In the genomic region with DNA sequence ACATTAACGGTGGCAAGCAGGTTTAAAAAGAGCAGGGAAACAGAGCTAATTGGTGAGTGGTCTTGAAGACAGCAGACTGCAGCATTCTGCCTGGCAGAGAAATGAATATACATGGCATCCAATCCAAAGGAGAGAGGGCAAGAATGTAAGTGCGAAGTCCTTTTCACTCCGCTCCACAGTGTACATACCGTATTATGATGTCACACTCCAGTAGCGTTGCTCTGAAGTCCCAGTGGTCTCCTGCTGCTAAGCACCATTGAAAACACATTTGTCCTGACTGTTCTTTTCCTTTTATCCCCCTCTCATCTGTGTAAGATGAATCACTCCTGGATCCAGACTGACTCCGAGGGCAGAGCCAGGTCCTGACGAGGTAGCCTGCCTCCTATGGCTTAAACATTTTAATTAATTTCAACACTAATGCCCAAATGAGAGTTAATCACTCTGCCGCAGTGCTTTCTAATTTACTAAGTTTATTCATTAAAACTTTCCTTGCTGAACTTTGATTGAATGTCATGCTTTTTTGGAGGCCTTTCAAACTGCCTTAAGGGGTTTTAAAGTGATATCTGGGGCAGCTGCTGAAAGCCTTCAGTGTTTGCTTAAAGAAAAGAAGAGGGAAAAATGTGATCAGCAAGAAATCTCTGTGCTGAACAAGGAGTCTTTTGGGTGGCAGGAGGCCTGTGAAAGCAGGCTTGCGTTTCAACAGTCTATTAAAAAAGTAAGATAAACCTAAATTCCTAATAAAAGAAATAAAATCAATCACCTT, we compare ENCODE assay signal across 21 cellular contexts.
A peak's percentile ranks its signal among the peaks of the same experiment; 100 is the strongest.
DNase-seq lines count a peak whose midpoint lies in the region; FAIRE-seq and TF ChIP-seq lines count a peak whose summit lies in the region.
"Had no signal": no experiment of that assay in that cellular context is flagged by ENCODE, and none has a peak within 500 bp of the region (broad histone marks: within the 10 kb centered on the region; RNA-seq: fewer than 3 reads in every experiment).

No MANE protein-coding gene starts in this region.

- no TSS peak for BruUV-seq in A673 (replicated peaks; lab: Mats Ljungman, UMichigan)

- H3K36me3 ChIP-seq in A673 (ENCODE audit: insufficient read depth, low read length, poor library complexity, severe bottlenecking): no peaks in the 10 kb centered on the region
- H3K36me3 ChIP-seq in brain microvascular endothelial cell (replicated peaks): no peaks in the 10 kb centered on the region
- H3K36me3 ChIP-seq: lower lobe of right lung, thyroid gland had no signal

- no peaks in the 10 kb centered on the region for H3K9me3 ChIP-seq in A673 (ENCODE audit: low read depth, low read length, poor library complexity, severe bottlenecking)
- H3K9me3 ChIP-seq: A549, lower lobe of right lung, thyroid gland had no signal

- H3K4me1 ChIP-seq in A673 (ENCODE audit: insufficient read depth, low read length, poor library complexity, severe bottlenecking): no peaks in the 10 kb centered on the region
- H3K4me1 ChIP-seq: A549, lower lobe of right lung had no signal

- peaks cover 12% of the 10 kb centered on the region for H3K27me3 Mint-ChIP-seq in mesothelial cell of epicardium (ENCODE audit: low read depth)
- H3K27me3 Mint-ChIP-seq: activated CD4-positive, alpha-beta memory T cell treated with anti-CD3 and anti-CD28 coated beads for 36 hours; activated T-cell treated with anti-CD3 and anti-CD28 coated beads, Interleukin-2, amount 50 U/mL, for 24 hours had no signal

- H3K4me3 Mint-ChIP-seq in mesothelial cell of epicardium: no peak overlapping the region
- H3K4me3 Mint-ChIP-seq: activated CD4-positive, alpha-beta memory T cell treated with anti-CD3 and anti-CD28 coated beads for 36 hours; activated naive CD4-positive, alpha-beta T cell treated with anti-CD3 and anti-CD28 coated beads, Interleukin-2, amount 50 U/mL, for 24 hours; activated T-cell treated with anti-CD3 and anti-CD28 coated beads, Interleukin-2, amount 50 U/mL, for 24 hours; HFFc6 had no signal

- in situ Hi-C loops in brain microvascular endothelial cell (cut with HindIII; ENCODE audit: low pct_ligation_motif_present, low sequenced_read_pairs): no loop called here

- FAIRE-seq in urothelium cell line (lab: Jason Lieb, UNC): no peak
- FAIRE-seq: A549, bronchial epithelial cell, GM12891 had no signal

- peaks cover 18% of the 10 kb centered on the region for H3K4me1 Mint-ChIP-seq in mesothelial cell of epicardium
- H3K4me1 Mint-ChIP-seq: activated naive CD4-positive, alpha-beta T cell treated with anti-CD3 and anti-CD28 coated beads, Interleukin-2, amount 50 U/mL, for 24 hours had no signal

- H3K36me3 Mint-ChIP-seq in mesothelial cell of epicardium: no peaks in the 10 kb centered on the region
- H3K36me3 Mint-ChIP-seq: activated CD4-positive, alpha-beta memory T cell treated with anti-CD3 and anti-CD28 coated beads for 36 hours; activated naive CD4-positive, alpha-beta T cell treated with anti-CD3 and anti-CD28 coated beads, Interleukin-2, amount 50 U/mL, for 24 hours had no signal

- H3K9me3 Mint-ChIP-seq in mesothelial cell of epicardium: no peaks in the 10 kb centered on the region
- H3K9me3 Mint-ChIP-seq: activated naive CD4-positive, alpha-beta T cell treated with anti-CD3 and anti-CD28 coated beads, Interleukin-2, amount 50 U/mL, for 24 hours; activated T-cell treated with anti-CD3 and anti-CD28 coated beads, Interleukin-2, amount 50 U/mL, for 24 hours had no signal

- CTCF ChIA-PET in A673 (lab: Charles Lee): no interaction called here

- H3K27ac ChIP-seq in A673 (ENCODE audit: low read depth, low read length, poor library complexity, severe bottlenecking) (no peak overlapping the region), brain microvascular endothelial cell (no peak overlapping the region)
- H3K27ac ChIP-seq: A549, lower lobe of right lung, RWPE1 had no signal

- DNase-seq in A673 (ENCODE audit: low spot score) (peak; percentile 54), NCI-H187 treated with DMSO at 0.1 percent for 48 hours (lab: John Stamatoyannopoulos, UW) (peak; percentile 88), brain microvascular endothelial cell (no peak), mesothelial cell of epicardium (ENCODE audit: low spot score in 2 of 2, unreplicated experiment in 2 of 2) (no peak), mesenteric fat pad (ENCODE audit: low spot score) (no peak), urothelium cell line (ENCODE audit: low spot score) (no peak), NCI-H1436 (lab: John Stamatoyannopoulos, UW) (no peak)
- DNase-seq in stimulated activated naive CD4-positive, alpha-beta T cell (lab: John Stamatoyannopoulos, UW): no peak
- DNase-seq: activated CD4-positive, alpha-beta memory T cell treated with anti-CD3 and anti-CD28 coated beads for 36 hours; activated T-cell treated with anti-CD3 and anti-CD28 coated beads, Interleukin-2, amount 50 U/mL, for 24 hours; HFFc6; KBM-7; lower lobe of right lung; NCI-H1048; NCI-H446; thyroid gland had no signal

- H3K4me3 ChIP-seq in A673 (ENCODE audit: low read depth, low read length, poor library complexity, severe bottlenecking) (no peak overlapping the region), brain microvascular endothelial cell (ENCODE audit: low read depth, low read length) (no peak overlapping the region)
- H3K4me3 ChIP-seq: A549, lower lobe of right lung, thyroid gland had no signal

- TF ChIP-seq CTCF in A673 (conservative IDR thresholded peaks at IDR 0.05; ENCODE audit: low read depth, low read length) (no peak), brain microvascular endothelial cell (IDR thresholded peaks at IDR 0.05; ENCODE audit: low read depth, low read length, missing control alignments) (peak; percentile 1), mesothelial cell of epicardium (IDR thresholded peaks at IDR 0.05; ENCODE audit: unreplicated experiment) (no peak)

- H3K27me3 ChIP-seq in A673 (replicated peaks; ENCODE audit: insufficient read depth, low read depth, low read length, poor library complexity) (no peaks in the 10 kb centered on the region), brain microvascular endothelial cell (replicated peaks) (no peaks in the 10 kb centered on the region)
- H3K27me3 ChIP-seq: thyroid gland had no signal

- POLR2A ChIA-PET in A673 (lab: Charles Lee; ENCODE audit: low non-redundant PET): no interaction called here

- intact Hi-C loops in A673 (cut with micrococcal nuclease; ENCODE audit: unreplicated experiment): no loop called here

- peak overlapping the region; percentile 88 for H3K27ac Mint-ChIP-seq in mesothelial cell of epicardium
- H3K27ac Mint-ChIP-seq: activated CD4-positive, alpha-beta memory T cell treated with anti-CD3 and anti-CD28 coated beads for 36 hours; activated naive CD4-positive, alpha-beta T cell treated with anti-CD3 and anti-CD28 coated beads, Interleukin-2, amount 50 U/mL, for 24 hours; activated T-cell treated with anti-CD3 and anti-CD28 coated beads, Interleukin-2, amount 50 U/mL, for 24 hours; HFFc6 had no signal

Comparison
In these comparisons a context has a peak if more than half of its experiments do, and no peak if none do; other contexts are left out.
1. DNase-seq: peak in A673 (single experiment) and NCI-H187 treated with DMSO at 0.1 percent for 48 hours (single experiment); none in brain microvascular endothelial cell (single experiment), mesothelial cell of epicardium (0 of 2), mesenteric fat pad (single experiment), urothelium cell line (single experiment), NCI-H1436 (single experiment) and stimulated activated naive CD4-positive, alpha-beta T cell (0 of 6).